In the genomic region with DNA sequence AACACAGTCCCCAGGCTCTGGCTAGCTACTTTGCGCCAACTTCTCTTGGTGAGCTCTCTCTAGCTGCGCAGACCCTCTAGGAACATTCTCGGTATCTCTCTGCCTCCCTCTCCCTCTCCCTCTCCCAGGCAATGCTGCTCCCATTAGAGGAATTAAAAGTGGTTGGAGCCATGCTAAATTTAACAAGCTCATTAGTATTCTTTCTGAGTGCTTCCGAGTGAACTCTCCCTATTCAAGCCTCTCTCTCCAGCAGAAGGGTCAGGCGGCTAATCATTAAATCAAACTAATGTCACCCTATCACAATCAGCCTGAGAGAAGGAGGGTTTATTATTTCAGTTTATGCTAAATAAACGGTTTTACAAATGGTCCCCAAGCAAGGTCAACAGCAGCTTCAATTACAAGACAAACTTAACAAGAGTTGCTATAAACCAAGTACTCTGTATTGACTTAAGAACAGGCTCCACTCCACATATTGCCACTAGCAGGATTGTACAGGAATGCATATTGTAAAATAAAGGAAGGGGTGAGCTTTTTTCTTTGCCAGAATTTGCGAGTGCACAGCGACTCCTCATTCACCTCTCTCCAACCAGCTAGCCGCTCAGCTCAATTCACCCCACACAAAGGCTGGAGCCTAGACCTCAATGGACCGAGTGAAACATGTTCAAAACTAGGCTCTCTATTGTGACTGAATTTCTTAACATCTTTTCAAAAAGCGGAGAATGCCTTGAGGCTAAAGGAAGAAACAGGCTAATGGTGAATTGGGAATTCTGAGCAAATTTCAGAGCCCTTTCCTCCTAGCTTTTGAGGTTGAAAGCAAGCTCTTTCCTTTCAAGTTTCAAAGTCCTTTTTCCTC, we compare ENCODE assay signal across 13 cellular contexts.
DNase-seq lines count a peak whose midpoint lies in the region; ATAC-seq and TF ChIP-seq lines count a peak whose summit lies in the region.
"Had no signal": no experiment of that assay in that cellular context is flagged by ENCODE, and none has a peak within 500 bp of the region (broad histone marks: within the 10 kb centered on the region; RNA-seq: fewer than 3 reads in every experiment).

No MANE protein-coding gene starts in this region.

- H3K9me3 ChIP-seq in NT2/D1 (ENCODE audit: insufficient read depth, low read length) (no peaks in the 10 kb centered on the region), neuron (ENCODE audit: low read length) (no peaks in the 10 kb centered on the region)
- H3K9me3 ChIP-seq: psoas muscle had no signal

- peak overlapping the region; percentile 57; the same call in 1 of the 2 replicates for H3K27ac ChIP-seq in C4-2B
- H3K27ac ChIP-seq in RWPE1: no peak overlapping the region
- H3K27ac ChIP-seq: psoas muscle had no signal

- H3K4me1 ChIP-seq in NT2/D1 (ENCODE audit: insufficient read depth, insufficient read length) (peaks cover 11% of the 10 kb centered on the region), neuron (ENCODE audit: insufficient read depth, low read length) (peaks cover 89% of the 10 kb centered on the region)

- no peak for TF ChIP-seq CTCF in C4-2B (conservative IDR thresholded peaks at IDR 0.05)
- no peak for TF ChIP-seq CTCF in RWPE1 (conservative IDR thresholded peaks at IDR 0.05; ENCODE audit: low read depth)

- H3K4me3 ChIP-seq in NT2/D1 (ENCODE audit: insufficient read length, low read depth) (no peak overlapping the region), neuron (ENCODE audit: low read length) (peak overlapping the region; percentile 56)

- no peak for DNase-seq in NT2/D1 (ENCODE audit: low read depth, low spot score)
- peak; percentile 35 for DNase-seq in globus pallidus (ENCODE audit: low spot score)
- DNase-seq in RWPE1 (ENCODE audit: low spot score): no peak
- DNase-seq in ureter (ENCODE audit: low spot score): no peak
- no peak for DNase-seq in HCEC 1CT
- DNase-seq: activated CD8-positive, alpha-beta T cell treated with anti-CD3 and anti-CD28 coated beads, Interleukin-2, amount 10 ng/mL, durations not matched to agents 7 days and 5 days; Karpas-422; NCI-H1436; psoas muscle had no signal

- ATAC-seq in HG02970 (IDR thresholded peaks at IDR 0.05; ENCODE audit: low FRiP score, unreplicated experiment): no peak
- ATAC-seq: activated CD8-positive, alpha-beta T cell treated with anti-CD3 and anti-CD28 coated beads, Interleukin-2, amount 10 ng/mL, durations not matched to agents 7 days and 5 days; activated T-helper 17 cell treated with anti-CD3 and anti-CD28 coated beads, Interleukin-2, amount 50 U/mL, for 72 hours; psoas muscle had no signal

- POLR2A ChIA-PET in RWPE1 (lab: Yijun Ruan, JAX; ENCODE audit: low non-redundant PET): no interaction called here

- H3K27me3 ChIP-seq in NT2/D1 (ENCODE audit: insufficient read depth, insufficient read length): no peaks in the 10 kb centered on the region
- H3K27me3 ChIP-seq in neuron (ENCODE audit: insufficient read depth, low read length): no peaks in the 10 kb centered on the region

- H3K36me3 ChIP-seq in NT2/D1 (ENCODE audit: insufficient read depth, insufficient read length, low read length): peaks cover 13% of the 10 kb centered on the region
- H3K36me3 ChIP-seq in neuron (ENCODE audit: insufficient read depth, low read length): peaks cover 7% of the 10 kb centered on the region

- H2AFZ ChIP-seq in neuron (ENCODE audit: low read depth, low read length): no peak overlapping the region

- peak overlapping the region; percentile 37 for H3K9ac ChIP-seq in NT2/D1 (ENCODE audit: insufficient read length, low read depth)

- CTCF ChIA-PET in RWPE1 (lab: Yijun Ruan, JAX): no interaction called here
